ENCODE assay signal across 7 cellular contexts in the genomic region with DNA sequence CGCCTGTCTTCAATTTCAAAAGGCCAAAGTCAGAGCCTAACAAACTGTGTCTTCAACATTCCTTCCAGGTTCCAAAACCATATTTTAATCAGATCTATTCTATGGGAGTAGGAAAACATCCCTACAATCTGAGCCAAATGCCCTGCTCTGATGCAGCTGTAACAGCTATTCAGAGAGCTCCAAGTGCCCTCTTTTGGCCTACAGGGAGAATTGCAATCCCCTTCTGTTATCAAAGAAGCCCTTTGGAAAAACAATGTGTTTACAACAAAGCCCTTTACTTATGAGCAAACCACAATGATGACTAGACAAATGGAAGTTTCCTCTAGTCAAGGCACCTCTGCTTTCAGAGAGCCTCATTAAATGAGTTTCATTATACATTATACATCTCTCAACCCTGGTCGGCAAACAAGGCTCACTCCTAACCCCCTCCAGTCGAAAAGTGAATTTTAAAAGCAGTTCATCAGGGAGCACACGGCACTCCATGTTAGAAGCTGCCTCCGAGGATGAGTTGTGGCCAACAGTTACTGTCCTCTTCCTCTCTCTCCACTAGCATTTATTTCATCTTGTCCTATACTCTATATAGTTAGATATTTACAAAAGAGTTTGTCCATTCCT. TPM values are rescaled to one million over a fixed set of nuclear protein-coding genes. Genes with fewer than 3 reads are reported as not detected.
DNase-seq lines count a peak whose midpoint lies in the region; ATAC-seq, FAIRE-seq and TF ChIP-seq lines count a peak whose summit lies in the region.

No MANE protein-coding gene starts in this region.

- H4K20me1 ChIP-seq in OCI-LY7 (ENCODE audit: insufficient read depth, low read length) (no peaks in the 10 kb centered on the region), H1 (replicated peaks in 1 of 2; ENCODE audit: control insufficient read depth in 1 of 2, insufficient read depth in 2 of 2, low read length in 2 of 2) (no peaks in the 10 kb centered on the region)

- 0 out of 2 replicates have a peak overlapping the region, but pooled peaks have one; percentile 78 for H2BK12ac ChIP-seq in H1 (ENCODE audit: low read depth, low read length)

- CTCF ChIA-PET in OCI-LY7 (lab: Charles Lee; ENCODE audit: unreplicated experiment) (no interaction called here), H1 (lab: Charles Lee; ENCODE audit: partially characterized antibody) (interaction anchor here (0.5 to 4.0 kb wide), 27 partner anchors 8 to 752 kb away, joined by 3 to 44 read pairs (median 4); no protein-coding TSS in a partner anchor)

- H3K9me2 ChIP-seq in OCI-LY7 (ENCODE audit: insufficient read depth, low read length): no peaks in the 10 kb centered on the region

- H3K27me3 Mint-ChIP-seq in effector memory CD8-positive, alpha-beta T cell: peaks cover 19 to 42% of the 10 kb centered on the region in 2 donors

- H4K91ac ChIP-seq in H1 (replicated peaks; ENCODE audit: insufficient read length, low read length): no peak overlapping the region

- H3K27ac Mint-ChIP-seq in effector memory CD8-positive, alpha-beta T cell: no peak overlapping the region

- POLR2A ChIA-PET in OCI-LY7 (lab: Charles Lee) (interaction anchor here (0.5 to 1.4 kb wide), 4 partner anchors 10 to 855 kb away, joined by 3 to 4 read pairs (median 4); no protein-coding TSS in a partner anchor), H1 (lab: Charles Lee; ENCODE audit: partially characterized antibody) (no interaction called here)

- no peak overlapping the region for H4K8ac ChIP-seq in H1 (ENCODE audit: extremely low read depth, insufficient read depth, low read length)

- no peaks in the 10 kb centered on the region for H3K4me1 Mint-ChIP-seq in effector memory CD8-positive, alpha-beta T cell (ENCODE audit: low read depth in 2 of 2)

- peak; percentile 59 for ATAC-seq in HG02759 (IDR thresholded peaks at IDR 0.05; ENCODE audit: unreplicated experiment)
- ATAC-seq in effector memory CD8-positive, alpha-beta T cell (replicated peaks): no peak

- H3K4me1 ChIP-seq in OCI-LY7 (ENCODE audit: insufficient read depth, low read length, poor library complexity, severe bottlenecking) (no peaks in the 10 kb centered on the region), H1 (replicated peaks in 1 of 4; ENCODE audit: control insufficient read depth in 3 of 4, insufficient read depth in 4 of 4, low read length in 3 of 4) (no peaks in the 10 kb centered on the region)

- no peak overlapping the region for H2BK20ac ChIP-seq in H1 (ENCODE audit: low read length)

- no peaks in the 10 kb centered on the region for H3K36me3 Mint-ChIP-seq in effector memory CD8-positive, alpha-beta T cell (ENCODE audit: insufficient read depth)

- TF ChIP-seq POLR2A in H1 (IDR thresholded peaks at IDR 0.05; ENCODE audit: control extremely low read depth in 1 of 2, low read depth in 2 of 2, low read length in 2 of 2): no peak

- no peak overlapping the region for H3K4me3 Mint-ChIP-seq in effector memory CD8-positive, alpha-beta T cell

- no peak overlapping the region for H2BK15ac ChIP-seq in H1 (ENCODE audit: low read length)

- no peak overlapping the region for H3K14ac ChIP-seq in H1 (ENCODE audit: insufficient read length)

- BruUV-seq in OCI-LY7 (replicated peaks; lab: Mats Ljungman, UMichigan): no TSS peak

- H2AK5ac ChIP-seq in H1 (ENCODE audit: low read depth, low read length): no peak overlapping the region

- H4K5ac ChIP-seq in H1 (ENCODE audit: insufficient read length, low read depth, low read length): no peak overlapping the region

- no peaks in the 10 kb centered on the region for H3K23me2 ChIP-seq in H1 (ENCODE audit: low read depth, low read length)

- intact Hi-C loops in OCI-LY7 (cut with micrococcal nuclease; ENCODE audit: unreplicated experiment): no loop called here

- no peak overlapping the region for H2BK5ac ChIP-seq in H1 (ENCODE audit: low read depth, low read length)

- no peak overlapping the region for H3K18ac ChIP-seq in H1 (ENCODE audit: extremely low read depth, low read length)

- H3K36me3 ChIP-seq in OCI-LY7 (ENCODE audit: insufficient read depth, low read length) (no peaks in the 10 kb centered on the region), H1 (ENCODE audit: control insufficient read depth in 2 of 4, insufficient read depth in 4 of 4, low read length in 3 of 4) (no peaks in the 10 kb centered on the region)

- H3K9me3 Mint-ChIP-seq in effector memory CD8-positive, alpha-beta T cell: no peaks in the 10 kb centered on the region

- TF ChIP-seq CTCF in OCI-LY7 (conservative IDR thresholded peaks at IDR 0.05; ENCODE audit: low read length) (peak; percentile 84), H1 (IDR thresholded peaks at IDR 0.05; ENCODE audit: control extremely low read depth in 1 of 3, insufficient read depth in 1 of 3, low read depth in 1 of 3, low read length in 3 of 3) (peak in 2 of 3 experiments; percentile 71 to 73; a peak in 3 of 4 replicates)

- peak; percentile 89 for FAIRE-seq in H1 (lab: Jason Lieb, UNC)

- no peak overlapping the region for H3K56ac ChIP-seq in H1 (replicated peaks; ENCODE audit: insufficient read length, low read depth, low read length)

- H3K79me1 ChIP-seq in H1 (ENCODE audit: low read depth, low read length): no peaks in the 10 kb centered on the region

- no peak overlapping the region for H3K4ac ChIP-seq in H1 (replicated peaks; ENCODE audit: insufficient read length, low read depth, low read length)

- no peak overlapping the region for H3K9ac ChIP-seq in H1 (replicated peaks in 1 of 4; ENCODE audit: extremely low read depth in 1 of 4, low read depth in 3 of 4, low read length in 3 of 4)

- no peak overlapping the region for H3K4me3 ChIP-seq in OCI-LY7 (ENCODE audit: low read depth, low read length, poor library complexity, severe bottlenecking)
- no peak overlapping the region for H3K4me3 ChIP-seq in H1 (ENCODE audit: extremely low read depth in 1 of 4, insufficient read depth in 2 of 4, low read depth in 3 of 4, low read length in 4 of 4)

- H3K23ac ChIP-seq in H1 (ENCODE audit: insufficient read length): no peak overlapping the region

- TF ChIP-seq RAD21 in H1 (IDR thresholded peaks at IDR 0.05 in 1 of 2, conservative IDR thresholded peaks at IDR 0.05 in 1 of 2; ENCODE audit: low read depth in 2 of 2, low read length in 2 of 2): peak; percentile 81 to 86

- WGBS in H1 (ENCODE audit: extremely low coverage in 1 of 2, insufficient coverage in 1 of 2, insufficient read length in 1 of 2, insufficient replicate concordance in 2 of 2, low coverage in 1 of 2, low lambda C conversion rate in 2 of 2, missing lambda C conversion rate in 1 of 2), 2 experiments: 70% methylated on average over 5 of the region's 5 CpGs; no CpG with 5 or more reads in 1 of the 2 experiments

- H3K9me3 ChIP-seq in OCI-LY7 (ENCODE audit: low read length) (no peaks in the 10 kb centered on the region), H1 (ENCODE audit: insufficient read depth in 2 of 2, low read depth in 1 of 2, low read length in 1 of 2) (no peaks in the 10 kb centered on the region)

- no peaks in the 10 kb centered on the region for H3K27me3 ChIP-seq in H1 (replicated peaks in 1 of 4; ENCODE audit: control insufficient read depth in 3 of 4, extremely low read depth in 1 of 4, insufficient read depth in 3 of 4, low read length in 3 of 4)

- H3K4me2 ChIP-seq in OCI-LY7 (ENCODE audit: low read length) (no peak overlapping the region), H1 (ENCODE audit: insufficient read depth in 1 of 2, low read depth in 2 of 2, low read length in 2 of 2) (no peak overlapping the region)

- no peak overlapping the region for H2BK120ac ChIP-seq in H1 (replicated peaks; ENCODE audit: low read depth, low read length)

- no peak for TF ChIP-seq EP300 in H1 (IDR thresholded peaks at IDR 0.05; ENCODE audit: borderline replicate concordance in 1 of 2, low read depth in 2 of 2, low read length in 2 of 2)

- DNase-seq in GM03348 (ENCODE audit: low spot score) (peak; percentile 58), OCI-LY7 (ENCODE audit: low spot score) (peak; percentile 43), H1 (ENCODE audit: low read depth in 1 of 2, low spot score in 2 of 2) (no peak), middle frontal gyrus (ENCODE audit: extremely low spot score, low spot score) (peak; percentile 49), T-helper 9 cell (no peak)
- DNase-seq in effector memory CD8-positive, alpha-beta T cell: no peak

- H3K27ac ChIP-seq in OCI-LY7 (ENCODE audit: low read depth, low read length, poor library complexity, severe bottlenecking) (no peak overlapping the region), H1 (ENCODE audit: low read depth, low read length) (no peak overlapping the region)

- H3K79me2 ChIP-seq in OCI-LY7 (ENCODE audit: insufficient read depth, low read depth, low read length) (no peaks in the 10 kb centered on the region), H1 (ENCODE audit: control insufficient read depth in 1 of 2, insufficient read depth in 2 of 2, low read length in 2 of 2) (no peaks in the 10 kb centered on the region)

- H2AFZ ChIP-seq in OCI-LY7 (ENCODE audit: low read length) (no peak overlapping the region; the same call in 1 of the 2 replicates), H1 (ENCODE audit: low read length) (peak overlapping the region; percentile 81)

TF ChIP-seq in H1, 55 proteins besides CTCF, POLR2A, EP300 and RAD21:
- no peak for TF ChIP-seq RNF2 (IDR thresholded peaks at IDR 0.05; ENCODE audit: borderline replicate concordance, low read depth, low read length, missing control alignments, poor library complexity, severe bottlenecking)
- TF ChIP-seq JUND (IDR thresholded peaks at IDR 0.05; ENCODE audit: low read length): no peak
- no peak for TF ChIP-seq TCF12 (IDR thresholded peaks at IDR 0.05; ENCODE audit: low read depth, low read length)
- no peak for TF ChIP-seq RFX5 (IDR thresholded peaks at IDR 0.05; ENCODE audit: borderline replicate concordance, low read depth, low read length)
- no peak for TF ChIP-seq GTF2F1 (IDR thresholded peaks at IDR 0.05; ENCODE audit: borderline replicate concordance, low read depth, low read length)
- no peak for TF ChIP-seq BRCA1 (IDR thresholded peaks at IDR 0.05; ENCODE audit: low read depth, low read length)
- no peak for TF ChIP-seq RXRA (IDR thresholded peaks at IDR 0.05; ENCODE audit: insufficient read depth, low read depth, low read length)
- TF ChIP-seq SP1 (IDR thresholded peaks at IDR 0.05; ENCODE audit: low read depth, low read length): no peak
- no peak for TF ChIP-seq CBX5 (IDR thresholded peaks at IDR 0.05; ENCODE audit: low read depth, low read length)

RNA-seq across cellular contexts. Expression of a gene that starts 42.6 kb away (rescaled TPM):
- total RNA-seq in OCI-LY7 (2014; rRNA removed; shearing (Covaris generic)): not detected in 2 replicates
- not detected in 2 replicates for total RNA-seq in OCI-LY7 (2022)
- total RNA-seq in H1 (2021; fragmentation: NEBNext Ultra II Directional; extraction: Animal tissue kit (Norgen Biotek cat#: 25700)): not detected in 2 replicates
- not detected in 2 replicates for polyA plus RNA-seq in H1 (2011; rRNA removed)
- not detected for polyA plus RNA-seq in H1 (2011; cell fraction: cytosol; rRNA removed)
- polyA plus RNA-seq in H1 (2011; cell fraction: nucleus; rRNA removed): not detected
- not detected in 4 replicates for polyA plus RNA-seq in H1 (2012, experiment 1 of 2)
- polyA plus RNA-seq in H1 (2012, experiment 2 of 2): not detected
- not detected for polyA plus RNA-seq in H1 (2013, experiment 1 of 2)
- not detected for polyA plus RNA-seq in H1 (2013, experiment 2 of 2)
- not detected in 2 replicates for polyA minus RNA-seq in H1 (2011; rRNA and poly(A)+ RNA removed)
- polyA minus RNA-seq in H1 (2011; cell fraction: cytosol; rRNA and poly(A)+ RNA removed): not detected
- polyA minus RNA-seq in H1 (2011; cell fraction: nucleus; rRNA and poly(A)+ RNA removed): not detected

Comparison
In these comparisons a context has a peak if more than half of its experiments do, and no peak if none do; other contexts are left out.
1. DNase-seq: peak in GM03348 (single experiment), OCI-LY7 (single experiment) and middle frontal gyrus (single experiment); none in H1 (0 of 2), T-helper 9 cell (single experiment) and effector memory CD8-positive, alpha-beta T cell (0 of 3).